8 cellular contexts compared by ENCODE assay signal in genomic region chr9:35665471-35665818, GRCh38. TPM values are rescaled to one million over a fixed set of nuclear protein-coding genes. Genes with fewer than 3 reads are reported as not detected.
DNase-seq lines count a peak whose midpoint lies in the region; ATAC-seq and TF ChIP-seq lines count a peak whose summit lies in the region.

No MANE protein-coding gene starts in this region.

- no peak for DNase-seq in SK-N-SH
- no peak for DNase-seq in activated T-helper 2 cell treated with anti-CD3 and anti-CD28 coated beads, Interferon-gamma antibody, Interleukin-2, Interleukin-4, amounts not matched to agents 10 μg/mL and 5 μg/mL and 100 μg/mL, durations not matched to agents 14 hours and 24 hours and 36 hours (ENCODE audit: low spot score)
- no peak for DNase-seq in kidney epithelial cell (ENCODE audit: low read depth)
- DNase-seq in substantia nigra (lab: John Stamatoyannopoulos, UW), result peak in 1 of 49 donors; percentile 89
- no peak for DNase-seq in NCI-H526 (lab: John Stamatoyannopoulos, UW)
- DNase-seq in cerebellum (ENCODE audit: low spot score), result no peak

- peaks cover 0 to 12% of the 10 kb centered on the region in 2 experiments; a peak in 1 of 4 replicates for H3K4me1 ChIP-seq in SK-N-SH (ENCODE audit: control insufficient read depth in 1 of 2, insufficient read depth in 2 of 2, low read depth in 1 of 2, low read length in 1 of 2)

- peak overlapping the region; percentile 63 for H3K27ac Mint-ChIP-seq in activated T-helper 2 cell treated with anti-CD3 and anti-CD28 coated beads, Interferon-gamma antibody, Interleukin-2, Interleukin-4, amounts not matched to agents 10 μg/mL and 5 μg/mL and 100 μg/mL, durations not matched to agents 14 hours and 24 hours and 36 hours

- peak overlapping the region; percentile 48 to 53; a peak in 3 of 4 replicates for H3K27ac ChIP-seq in SK-N-SH (ENCODE audit: low read depth in 2 of 2, low read length in 1 of 2)
- peak overlapping the region; percentile 57 for H3K27ac ChIP-seq in substantia nigra (ENCODE audit: low read depth, low read length, poor library complexity, severe bottlenecking)

- no peaks in the 10 kb centered on the region for H4K20me1 ChIP-seq in SK-N-SH (ENCODE audit: insufficient read depth)

- H3F3A ChIP-seq in SK-N-SH (replicated peaks; ENCODE audit: insufficient read depth), result peaks cover 31% of the 10 kb centered on the region

- H3K4me3 ChIP-seq in SK-N-SH (ENCODE audit: low read depth in 2 of 2, low read length in 1 of 2) (peak overlapping the region; percentile 61 to 65), kidney epithelial cell (ENCODE audit: low read depth, low read length) (peak overlapping the region; percentile 63)

- peaks cover 23% of the 10 kb centered on the region for H3K36me3 Mint-ChIP-seq in activated T-helper 2 cell treated with anti-CD3 and anti-CD28 coated beads, Interferon-gamma antibody, Interleukin-2, Interleukin-4, amounts not matched to agents 10 μg/mL and 5 μg/mL and 100 μg/mL, durations not matched to agents 14 hours and 24 hours and 36 hours (ENCODE audit: low read depth)

- CTCF ChIA-PET in SK-N-SH (lab: Yijun Ruan, JAX), result interaction anchor here (0.7 to 3.4 kb wide), 12 partner anchors 8 to 92 kb away, joined by 3 to 30 read pairs (median 6); partner anchors contain the start of genes CA9, CCDC107, CREB3 and RMRP

- no peaks in the 10 kb centered on the region for H3K9me3 Mint-ChIP-seq in activated T-helper 2 cell treated with anti-CD3 and anti-CD28 coated beads, Interferon-gamma antibody, Interleukin-2, Interleukin-4, amounts not matched to agents 10 μg/mL and 5 μg/mL and 100 μg/mL, durations not matched to agents 14 hours and 24 hours and 36 hours

- TF ChIP-seq CTCF in SK-N-SH (IDR thresholded peaks at IDR 0.05), result no peak; the same call in 1 of the 2 replicates
- no peak for TF ChIP-seq CTCF in kidney epithelial cell (IDR thresholded peaks at IDR 0.05; ENCODE audit: insufficient read depth, low read length, poor library complexity, severe bottlenecking)

- H3K79me2 ChIP-seq in SK-N-SH (ENCODE audit: insufficient read depth), result peaks cover 19% of the 10 kb centered on the region; the same call in 1 of the 2 replicates

- intact Hi-C loops in activated T-helper 2 cell treated with anti-CD3 and anti-CD28 coated beads, Interferon-gamma antibody, Interleukin-2, Interleukin-4, amounts not matched to agents 10 μg/mL and 5 μg/mL and 100 μg/mL, durations not matched to agents 14 hours and 24 hours and 36 hours (cut with micrococcal nuclease), result no loop called here

- POLR2A ChIA-PET in SK-N-SH (lab: Yijun Ruan, JAX), result interaction anchor here (1.9 to 2.8 kb wide), 2 partner anchors 10 to 67 kb away, joined by 9 to 11 read pairs; partner anchors contain the start of genes CREB3 and TLN1

- peaks cover under 1% of the 10 kb centered on the region for H3K27me3 Mint-ChIP-seq in activated T-helper 2 cell treated with anti-CD3 and anti-CD28 coated beads, Interferon-gamma antibody, Interleukin-2, Interleukin-4, amounts not matched to agents 10 μg/mL and 5 μg/mL and 100 μg/mL, durations not matched to agents 14 hours and 24 hours and 36 hours (ENCODE audit: low read depth)

- TF ChIP-seq RAD21 in SK-N-SH (IDR thresholded peaks at IDR 0.05; ENCODE audit: low read length), result no peak

- H3K4me1 Mint-ChIP-seq in activated T-helper 2 cell treated with anti-CD3 and anti-CD28 coated beads, Interferon-gamma antibody, Interleukin-2, Interleukin-4, amounts not matched to agents 10 μg/mL and 5 μg/mL and 100 μg/mL, durations not matched to agents 14 hours and 24 hours and 36 hours (ENCODE audit: low read depth), result peaks cover 44% of the 10 kb centered on the region

- peak overlapping the region; percentile 92 for H2AFZ ChIP-seq in SK-N-SH (ENCODE audit: low read depth)

- TF ChIP-seq EP300 in SK-N-SH (IDR thresholded peaks at IDR 0.05; ENCODE audit: borderline replicate concordance in 1 of 2, low read depth in 1 of 2, low read length in 1 of 2), result no peak

- H3K9me3 ChIP-seq in SK-N-SH, result no peaks in the 10 kb centered on the region

- WGBS in SK-N-SH (ENCODE audit: low lambda C conversion rate), result 48% methylated on average over 5 of the region's 5 CpGs

- H3K9ac ChIP-seq in SK-N-SH, result peak overlapping the region; percentile 70; the same call in 1 of the 2 replicates

- peak overlapping the region; percentile 85 for H3K4me3 Mint-ChIP-seq in activated T-helper 2 cell treated with anti-CD3 and anti-CD28 coated beads, Interferon-gamma antibody, Interleukin-2, Interleukin-4, amounts not matched to agents 10 μg/mL and 5 μg/mL and 100 μg/mL, durations not matched to agents 14 hours and 24 hours and 36 hours (ENCODE audit: low read depth)

- ATAC-seq in SK-N-SH treated with all-trans-retinoic acid at 6 μM for 48 hours, result no peak
- no peak for ATAC-seq in GM21367 (IDR thresholded peaks at IDR 0.05; ENCODE audit: unreplicated experiment)

- H3K36me3 ChIP-seq in SK-N-SH (replicated peaks in 1 of 2; ENCODE audit: control insufficient read depth in 1 of 2, insufficient read depth in 2 of 2, low read length in 1 of 2), result peaks cover 0 to 7% of the 10 kb centered on the region in 2 experiments
- peaks cover 2% of the 10 kb centered on the region for H3K36me3 ChIP-seq in kidney epithelial cell (ENCODE audit: control insufficient read depth, insufficient read depth, low read length)

- no peaks in the 10 kb centered on the region for H3K9me2 ChIP-seq in SK-N-SH

- H3K27me3 ChIP-seq in SK-N-SH (ENCODE audit: insufficient read depth) (no peaks in the 10 kb centered on the region), kidney epithelial cell (ENCODE audit: control insufficient read depth, insufficient read depth, low read length) (no peaks in the 10 kb centered on the region)

- peak overlapping the region; percentile 76 for H3K4me2 ChIP-seq in SK-N-SH

TF ChIP-seq in SK-N-SH, 30 proteins besides CTCF, POLR2A, EP300 and RAD21 (continues in another document):
- TF ChIP-seq SIN3A (IDR thresholded peaks at IDR 0.05; ENCODE audit: borderline replicate concordance, low read depth, low read length), result no peak
- TF ChIP-seq NRF1 (IDR thresholded peaks at IDR 0.05; ENCODE audit: low read depth, low read length), result no peak
- TF ChIP-seq RCOR1 (IDR thresholded peaks at IDR 0.05; ENCODE audit: low read length), result no peak

TF ChIP-seq in SK-N-SH treated with all-trans-retinoic acid at 6 μM for 48 hours, 23 proteins besides CTCF, POLR2A, EP300 and RAD21:
- TF ChIP-seq PATZ1 (CRISPR knock-in tag; IDR thresholded peaks at IDR 0.05; ENCODE audit: borderline replicate concordance) (no peak), BACH2 (CRISPR knock-in tag; IDR thresholded peaks at IDR 0.05; ENCODE audit: borderline replicate concordance) (no peak)

RNA-seq across cellular contexts. Expression of gene ARHGEF39, which starts 0.5 kb away (rescaled TPM):
- 4.9 and 5.2 TPM in 2 replicates for polyA plus RNA-seq in SK-N-SH (2012; rRNA removed)
- polyA plus RNA-seq in SK-N-SH (2012; cell fraction: cytosol; rRNA removed), result 1.9 and 2.5 TPM in 2 replicates
- 18.4 and 21.3 TPM in 2 replicates for polyA plus RNA-seq in SK-N-SH (2012; cell fraction: nucleus; rRNA removed)
- total RNA-seq in activated T-helper 2 cell treated with anti-CD3 and anti-CD28 coated beads, Interferon-gamma antibody, Interleukin-2, Interleukin-4, amounts not matched to agents 10 μg/mL and 5 μg/mL and 100 μg/mL, durations not matched to agents 14 hours and 24 hours and 36 hours, result 11.1 and 12.3 TPM in 2 replicates
- total RNA-seq in kidney epithelial cell (0.62 and 1.2 TPM in 2 replicates), cerebellum (1.3 TPM)

RNA-seq across cellular contexts. Expression of gene CCDC107, which starts 7.4 kb away (rescaled TPM):
- 20.9 and 22.0 TPM in 2 replicates for polyA plus RNA-seq in SK-N-SH (2012; rRNA removed)
- 18.4 and 19.9 TPM in 2 replicates for polyA plus RNA-seq in SK-N-SH (2012; cell fraction: cytosol; rRNA removed)
- 23.6 and 25.8 TPM in 2 replicates for polyA plus RNA-seq in SK-N-SH (2012; cell fraction: nucleus; rRNA removed)
- total RNA-seq in activated T-helper 2 cell treated with anti-CD3 and anti-CD28 coated beads, Interferon-gamma antibody, Interleukin-2, Interleukin-4, amounts not matched to agents 10 μg/mL and 5 μg/mL and 100 μg/mL, durations not matched to agents 14 hours and 24 hours and 36 hours, result 23.0 TPM in 2 replicates
- 14.0 and 21.1 TPM in 2 replicates for total RNA-seq in kidney epithelial cell
- 8.9 TPM for total RNA-seq in cerebellum

RNA-seq across cellular contexts. Expression of gene RMRP, which starts 7.6 kb away (rescaled TPM):
- 64.9 and 157 TPM in 2 replicates for polyA plus RNA-seq in SK-N-SH (2012; rRNA removed)
- polyA plus RNA-seq in SK-N-SH (2012; cell fraction: cytosol; rRNA removed), result not detected in 2 replicates
- polyA plus RNA-seq in SK-N-SH (2012; cell fraction: nucleus; rRNA removed), result 125 TPM in 1 of 2 replicates, not detected in the other
- 5,290 and 6,583 TPM in 2 replicates for total RNA-seq in activated T-helper 2 cell treated with anti-CD3 and anti-CD28 coated beads, Interferon-gamma antibody, Interleukin-2, Interleukin-4, amounts not matched to agents 10 μg/mL and 5 μg/mL and 100 μg/mL, durations not matched to agents 14 hours and 24 hours and 36 hours
- total RNA-seq in kidney epithelial cell (1,522 and 7,636 TPM in 2 replicates), cerebellum (172,488 TPM)

RNA-seq across cellular contexts. Expression of gene CA9, which starts 8.3 kb away (rescaled TPM):
- polyA plus RNA-seq in SK-N-SH (2012; rRNA removed), result 0.99 and 1.4 TPM in 2 replicates
- 0.50 and 1.1 TPM in 2 replicates for polyA plus RNA-seq in SK-N-SH (2012; cell fraction: cytosol; rRNA removed)
- 0.95 and 1.0 TPM in 2 replicates for polyA plus RNA-seq in SK-N-SH (2012; cell fraction: nucleus; rRNA removed)
- total RNA-seq in activated T-helper 2 cell treated with anti-CD3 and anti-CD28 coated beads, Interferon-gamma antibody, Interleukin-2, Interleukin-4, amounts not matched to agents 10 μg/mL and 5 μg/mL and 100 μg/mL, durations not matched to agents 14 hours and 24 hours and 36 hours, result 0.89 and 1.2 TPM in 2 replicates
- 0.04 and 0.27 TPM in 2 replicates for total RNA-seq in kidney epithelial cell
- not detected for total RNA-seq in cerebellum

RNA-seq across cellular contexts. Expression of gene SIT1, which starts 14.7 kb away (rescaled TPM):
- polyA plus RNA-seq in SK-N-SH (2012; rRNA removed), result not detected in 2 replicates
- polyA plus RNA-seq in SK-N-SH (2012; cell fraction: cytosol; rRNA removed), result not detected in 2 replicates
- not detected in 2 replicates for polyA plus RNA-seq in SK-N-SH (2012; cell fraction: nucleus; rRNA removed)
- total RNA-seq in activated T-helper 2 cell treated with anti-CD3 and anti-CD28 coated beads, Interferon-gamma antibody, Interleukin-2, Interleukin-4, amounts not matched to agents 10 μg/mL and 5 μg/mL and 100 μg/mL, durations not matched to agents 14 hours and 24 hours and 36 hours, result 90.2 and 92.1 TPM in 2 replicates
- total RNA-seq in kidney epithelial cell, result not detected in 2 replicates
- not detected for total RNA-seq in cerebellum

Comparison
In these comparisons a context has a peak if more than half of its experiments do, and no peak if none do; other contexts are left out.
1. RNA of gene RMRP, which starts 7.6 kb away (total RNA-seq): 172,488 TPM in cerebellum (single experiment); 5,290 to 6,583 TPM in activated T-helper 2 cell treated with anti-CD3 and anti-CD28 coated beads, Interferon-gamma antibody, Interleukin-2, Interleukin-4, amounts not matched to agents 10 μg/mL and 5 μg/mL and 100 μg/mL, durations not matched to agents 14 hours and 24 hours and 36 hours and 1,522 to 7,636 TPM in kidney epithelial cell; every median in the first group is over 10 times any median in the second.